8 cellular contexts compared by ENCODE assay signal in genomic region chr1:15261155-15262002, GRCh38.
DNase-seq lines count a peak whose midpoint lies in the region; ATAC-seq lines count a peak whose summit lies in the region.

No MANE protein-coding gene starts in this region.

- ATAC-seq in HG03097 (IDR thresholded peaks at IDR 0.05; ENCODE audit: low FRiP score, unreplicated experiment): peak; percentile 41

- peak overlapping the region; percentile 42 for H2AFZ ChIP-seq in ACC112 (ENCODE audit: low read length, unreplicated experiment)

- DNase-seq in adipocyte (ENCODE audit: low read depth) (no peak), medulla oblongata (ENCODE audit: extremely low spot score) (peak; percentile 65), NAMALWA (ENCODE audit: low spot score) (no peak), NCI-H82 (lab: John Stamatoyannopoulos, UW) (no peak), NCI-H1105 (lab: John Stamatoyannopoulos, UW) (no peak), kidney tubule cell (ENCODE audit: low spot score) (no peak)

- H3K27me3 ChIP-seq in ACC112 (ENCODE audit: insufficient read depth, low read length) (peaks cover 15% of the 10 kb centered on the region), adipocyte (replicated peaks; ENCODE audit: control insufficient read depth, insufficient read depth, low read length) (peaks cover 52% of the 10 kb centered on the region)

- peaks cover 13% of the 10 kb centered on the region for H3K4me1 ChIP-seq in ACC112 (ENCODE audit: control insufficient read depth, insufficient read depth, low read length, unreplicated experiment)
- H3K4me1 ChIP-seq in adipocyte (ENCODE audit: control insufficient read depth, insufficient read depth, low read length): no peaks in the 10 kb centered on the region

- H3K36me3 ChIP-seq in ACC112 (ENCODE audit: insufficient read depth, low read length) (no peaks in the 10 kb centered on the region), adipocyte (ENCODE audit: control insufficient read depth, insufficient read depth, low read length, severe bottlenecking) (no peaks in the 10 kb centered on the region)

- no peak overlapping the region for H3K27ac ChIP-seq in ACC112 (ENCODE audit: low read depth, low read length)

- H3K9ac ChIP-seq in adipocyte (ENCODE audit: low read length): no peak overlapping the region

- no peaks in the 10 kb centered on the region for H3K79me2 ChIP-seq in ACC112 (ENCODE audit: control insufficient read depth, insufficient read depth, low read length, unreplicated experiment)

- H3K4me3 ChIP-seq in ACC112 (ENCODE audit: low read depth, low read length) (no peak overlapping the region), adipocyte (ENCODE audit: low read length) (peak overlapping the region; percentile 3)

- H3K9me3 ChIP-seq in adipocyte (ENCODE audit: control insufficient read depth, low read length): peaks cover 15% of the 10 kb centered on the region
